Comparison of ENCODE assay signal across 14 cellular contexts in the genomic region with DNA sequence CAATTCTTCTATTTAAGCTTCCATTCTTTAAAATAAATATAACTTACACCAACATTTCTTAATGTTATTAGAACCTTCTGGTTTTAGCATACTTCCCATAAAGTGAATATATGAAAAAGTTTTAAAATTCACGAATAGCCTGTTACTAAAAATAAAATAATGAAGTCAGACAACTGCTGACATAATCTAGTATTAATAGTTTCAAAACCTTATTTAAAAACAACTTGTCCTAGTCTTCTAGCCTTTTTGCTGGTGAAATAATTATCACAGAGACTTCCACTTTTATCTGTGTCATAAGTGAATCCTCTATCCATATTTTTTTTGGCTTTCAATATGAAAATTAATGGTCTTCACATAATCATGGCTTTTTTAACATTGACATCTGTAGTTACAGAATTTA.
DNase-seq lines count a peak whose midpoint lies in the region; ATAC-seq and TF ChIP-seq lines count a peak whose summit lies in the region.
"Had no signal": no experiment of that assay in that cellular context is flagged by ENCODE, and none has a peak within 500 bp of the region (broad histone marks: within the 10 kb centered on the region; RNA-seq: fewer than 3 reads in every experiment).

No MANE protein-coding gene starts in this region.

- no peak for DNase-seq in activated CD4-positive, alpha-beta memory T cell treated with anti-CD3 and anti-CD28 coated beads for 36 hours
- no peak for DNase-seq in activated CD4-positive, alpha-beta memory T cell treated with anti-CD3 and anti-CD28 coated beads, Interleukin-2, amount 10 ng/mL, durations not matched to agents 7 days and 5 days
- DNase-seq in SK-N-MC (ENCODE audit: low read depth, low spot score) (no peak), coronary artery (ENCODE audit: low spot score) (no peak), gastrocnemius medialis (no peak), cerebellar cortex (ENCODE audit: low spot score) (no peak), mesenchymal stem cell (no peak)
- DNase-seq in activated CD4-positive, alpha-beta T cell treated with anti-CD3 and anti-CD28 coated beads, Interleukin-2, amount 10 ng/mL, durations not matched to agents 24 days and 14 days, result no peak
- DNase-seq: 8988T, GDM1, GOT3, NCI-H1417, NCI-H1930, NCI-H69 had no signal

- peak overlapping the region; percentile 23 for H3K27ac Mint-ChIP-seq in activated CD4-positive, alpha-beta memory T cell treated with anti-CD3 and anti-CD28 coated beads for 36 hours
- H3K27ac Mint-ChIP-seq in activated CD4-positive, alpha-beta memory T cell treated with anti-CD3 and anti-CD28 coated beads, Interleukin-2, amount 10 ng/mL, durations not matched to agents 7 days and 5 days, result no peak overlapping the region
- H3K27ac Mint-ChIP-seq in activated CD4-positive, alpha-beta T cell treated with anti-CD3 and anti-CD28 coated beads, Interleukin-2, amount 10 ng/mL, durations not matched to agents 24 days and 14 days, result no peak overlapping the region

- WGBS in mesenchymal stem cell, result no CpG with 5 or more reads among the region's 1 CpG

- intact Hi-C loops in activated CD4-positive, alpha-beta memory T cell treated with anti-CD3 and anti-CD28 coated beads for 36 hours (cut with micrococcal nuclease), result no loop called here
- intact Hi-C loops in gastrocnemius medialis (cut with DNase I; ENCODE audit: low total_unique reads), result no loop called here
- intact Hi-C loops in activated CD4-positive, alpha-beta T cell treated with anti-CD3 and anti-CD28 coated beads, Interleukin-2, amount 10 ng/mL, durations not matched to agents 24 days and 14 days (cut with micrococcal nuclease), result no loop called here

- no peaks in the 10 kb centered on the region for H3K9me3 Mint-ChIP-seq in activated CD4-positive, alpha-beta memory T cell treated with anti-CD3 and anti-CD28 coated beads for 36 hours
- no peaks in the 10 kb centered on the region for H3K9me3 Mint-ChIP-seq in activated CD4-positive, alpha-beta memory T cell treated with anti-CD3 and anti-CD28 coated beads, Interleukin-2, amount 10 ng/mL, durations not matched to agents 7 days and 5 days
- H3K9me3 Mint-ChIP-seq in activated CD4-positive, alpha-beta T cell treated with anti-CD3 and anti-CD28 coated beads, Interleukin-2, amount 10 ng/mL, durations not matched to agents 24 days and 14 days, result no peaks in the 10 kb centered on the region

- no peak overlapping the region for H2AK5ac ChIP-seq in mesenchymal stem cell (ENCODE audit: low read length, severe bottlenecking)

- no peak overlapping the region for H2BK12ac ChIP-seq in mesenchymal stem cell (ENCODE audit: low read length in 2 of 2)

- no peak overlapping the region for H2BK120ac ChIP-seq in mesenchymal stem cell (ENCODE audit: low read depth, low read length)

- H3K14ac ChIP-seq in mesenchymal stem cell (ENCODE audit: low read length in 2 of 2), result no peak overlapping the region

- H4K8ac ChIP-seq in mesenchymal stem cell (ENCODE audit: low read length), result no peak overlapping the region

- H3K27me3 ChIP-seq in gastrocnemius medialis, result no peaks in the 10 kb centered on the region
- no peaks in the 10 kb centered on the region for H3K27me3 ChIP-seq in mesenchymal stem cell (ENCODE audit: control insufficient read depth in 1 of 2, insufficient read depth in 1 of 2, low read length in 2 of 2)

- no peak overlapping the region for H2BK5ac ChIP-seq in mesenchymal stem cell (ENCODE audit: low read depth, low read length, poor library complexity, severe bottlenecking)

- no peak overlapping the region for H3K4ac ChIP-seq in mesenchymal stem cell (ENCODE audit: low read depth in 1 of 2, low read length in 2 of 2)

- H3K9me3 ChIP-seq in SK-N-MC (ENCODE audit: low read depth, low read length), result no peaks in the 10 kb centered on the region
- H3K9me3 ChIP-seq in gastrocnemius medialis, result no peaks in the 10 kb centered on the region
- no peaks in the 10 kb centered on the region for H3K9me3 ChIP-seq in mesenchymal stem cell (ENCODE audit: control insufficient read depth, low read length)

- H2BK15ac ChIP-seq in mesenchymal stem cell (ENCODE audit: low read depth, poor library complexity, severe bottlenecking), result no peak overlapping the region

- H3K79me1 ChIP-seq in mesenchymal stem cell (replicated peaks; ENCODE audit: low read length, poor library complexity, severe bottlenecking), result peaks cover 4% of the 10 kb centered on the region

- no peak overlapping the region for H3K18ac ChIP-seq in mesenchymal stem cell (ENCODE audit: low read depth in 1 of 2, low read length in 2 of 2)

- H3K4me3 ChIP-seq in SK-N-MC, result no peak overlapping the region
- no peak overlapping the region for H3K4me3 ChIP-seq in coronary artery
- H3K4me3 ChIP-seq in gastrocnemius medialis, result no peak overlapping the region
- no peak overlapping the region for H3K4me3 ChIP-seq in mesenchymal stem cell (ENCODE audit: insufficient read depth in 1 of 2, low read depth in 1 of 2, low read length in 2 of 2)

- H3K9ac ChIP-seq in SK-N-MC (ENCODE audit: insufficient read length) (peak overlapping the region; percentile 47), mesenchymal stem cell (ENCODE audit: low read length) (no peak overlapping the region)

- in situ Hi-C loops in gastrocnemius medialis (cut with MboI; ENCODE audit: low sequenced_read_pairs in 4 of 4), result no loop called here

- H3K27ac ChIP-seq in SK-N-MC (peak overlapping the region; percentile 65), coronary artery (peak overlapping the region; percentile 20 to 55), gastrocnemius medialis (peak overlapping the region; percentile 28 to 63 (median 52)), mesenchymal stem cell (ENCODE audit: low read length, poor library complexity, severe bottlenecking) (no peak overlapping the region)

- no peak for TF ChIP-seq POLR2A in gastrocnemius medialis (IDR thresholded peaks at IDR 0.05)

- ATAC-seq in gastrocnemius medialis, result peak; percentile 61 to 62

- POLR2A ChIA-PET in activated CD4-positive, alpha-beta memory T cell treated with anti-CD3 and anti-CD28 coated beads for 36 hours (lab: Charles Lee), result no interaction called here
- POLR2A ChIA-PET in activated CD4-positive, alpha-beta memory T cell treated with anti-CD3 and anti-CD28 coated beads, Interleukin-2, amount 10 ng/mL, durations not matched to agents 7 days and 5 days (lab: Charles Lee), result no interaction called here

- H3K27me3 Mint-ChIP-seq in activated CD4-positive, alpha-beta memory T cell treated with anti-CD3 and anti-CD28 coated beads for 36 hours, result no peaks in the 10 kb centered on the region
- H3K27me3 Mint-ChIP-seq in activated CD4-positive, alpha-beta memory T cell treated with anti-CD3 and anti-CD28 coated beads, Interleukin-2, amount 10 ng/mL, durations not matched to agents 7 days and 5 days, result no peaks in the 10 kb centered on the region
- H3K27me3 Mint-ChIP-seq in activated CD4-positive, alpha-beta T cell treated with anti-CD3 and anti-CD28 coated beads, Interleukin-2, amount 10 ng/mL, durations not matched to agents 24 days and 14 days, result no peaks in the 10 kb centered on the region

- H2AFZ ChIP-seq in mesenchymal stem cell (ENCODE audit: low read depth, low read length), result no peak overlapping the region

- H3K4me1 ChIP-seq in gastrocnemius medialis (peaks cover 22 to 25% of the 10 kb centered on the region in 2 donors), mesenchymal stem cell (ENCODE audit: control insufficient read depth, insufficient read depth, low read depth, low read length) (no peaks in the 10 kb centered on the region)

- H3K36me3 ChIP-seq in SK-N-MC (ENCODE audit: insufficient read depth, low read length) (peaks cover 6% of the 10 kb centered on the region; the same call in 1 of the 2 replicates), gastrocnemius medialis (no peaks in the 10 kb centered on the region), mesenchymal stem cell (ENCODE audit: control insufficient read depth in 1 of 2, insufficient read depth in 2 of 2, low read depth in 1 of 2, low read length in 2 of 2) (peaks cover 0 to 12% of the 10 kb centered on the region in 2 experiments)

- no peak for TF ChIP-seq CTCF in coronary artery (IDR thresholded peaks at IDR 0.05)
- TF ChIP-seq CTCF in gastrocnemius medialis (IDR thresholded peaks at IDR 0.05 in 4 of 5, conservative IDR thresholded peaks at IDR 0.05 in 1 of 5), result no peak

- H4K91ac ChIP-seq in mesenchymal stem cell (ENCODE audit: low read length), result no peak overlapping the region

- no peak overlapping the region for H3K4me2 ChIP-seq in mesenchymal stem cell (ENCODE audit: low read length, poor library complexity, severe bottlenecking)

- no peak overlapping the region for H3K4me3 Mint-ChIP-seq in activated CD4-positive, alpha-beta memory T cell treated with anti-CD3 and anti-CD28 coated beads for 36 hours
- H3K4me3 Mint-ChIP-seq in activated CD4-positive, alpha-beta memory T cell treated with anti-CD3 and anti-CD28 coated beads, Interleukin-2, amount 10 ng/mL, durations not matched to agents 7 days and 5 days, result no peak overlapping the region
- H3K4me3 Mint-ChIP-seq in activated CD4-positive, alpha-beta T cell treated with anti-CD3 and anti-CD28 coated beads, Interleukin-2, amount 10 ng/mL, durations not matched to agents 24 days and 14 days, result no peak overlapping the region

- CTCF ChIA-PET in activated CD4-positive, alpha-beta memory T cell treated with anti-CD3 and anti-CD28 coated beads for 36 hours (lab: Charles Lee), result no interaction called here
- CTCF ChIA-PET in activated CD4-positive, alpha-beta memory T cell treated with anti-CD3 and anti-CD28 coated beads, Interleukin-2, amount 10 ng/mL, durations not matched to agents 7 days and 5 days (lab: Charles Lee), result no interaction called here

- peaks cover 18% of the 10 kb centered on the region for H3K36me3 Mint-ChIP-seq in activated CD4-positive, alpha-beta memory T cell treated with anti-CD3 and anti-CD28 coated beads for 36 hours
- peaks cover 49% of the 10 kb centered on the region for H3K36me3 Mint-ChIP-seq in activated CD4-positive, alpha-beta memory T cell treated with anti-CD3 and anti-CD28 coated beads, Interleukin-2, amount 10 ng/mL, durations not matched to agents 7 days and 5 days (ENCODE audit: low read depth)
- peaks cover 39% of the 10 kb centered on the region for H3K36me3 Mint-ChIP-seq in activated CD4-positive, alpha-beta T cell treated with anti-CD3 and anti-CD28 coated beads, Interleukin-2, amount 10 ng/mL, durations not matched to agents 24 days and 14 days (ENCODE audit: low read depth)

- peaks cover 41% of the 10 kb centered on the region for H3K4me1 Mint-ChIP-seq in activated CD4-positive, alpha-beta memory T cell treated with anti-CD3 and anti-CD28 coated beads for 36 hours (ENCODE audit: low read depth)
- peaks cover 13% of the 10 kb centered on the region for H3K4me1 Mint-ChIP-seq in activated CD4-positive, alpha-beta memory T cell treated with anti-CD3 and anti-CD28 coated beads, Interleukin-2, amount 10 ng/mL, durations not matched to agents 7 days and 5 days
- peaks cover 20% of the 10 kb centered on the region for H3K4me1 Mint-ChIP-seq in activated CD4-positive, alpha-beta T cell treated with anti-CD3 and anti-CD28 coated beads, Interleukin-2, amount 10 ng/mL, durations not matched to agents 24 days and 14 days

- no peak overlapping the region for H3K23ac ChIP-seq in mesenchymal stem cell (ENCODE audit: low read length in 2 of 2)
